Comparison of ENCODE assay signal across 23 cellular contexts in the genomic region with DNA sequence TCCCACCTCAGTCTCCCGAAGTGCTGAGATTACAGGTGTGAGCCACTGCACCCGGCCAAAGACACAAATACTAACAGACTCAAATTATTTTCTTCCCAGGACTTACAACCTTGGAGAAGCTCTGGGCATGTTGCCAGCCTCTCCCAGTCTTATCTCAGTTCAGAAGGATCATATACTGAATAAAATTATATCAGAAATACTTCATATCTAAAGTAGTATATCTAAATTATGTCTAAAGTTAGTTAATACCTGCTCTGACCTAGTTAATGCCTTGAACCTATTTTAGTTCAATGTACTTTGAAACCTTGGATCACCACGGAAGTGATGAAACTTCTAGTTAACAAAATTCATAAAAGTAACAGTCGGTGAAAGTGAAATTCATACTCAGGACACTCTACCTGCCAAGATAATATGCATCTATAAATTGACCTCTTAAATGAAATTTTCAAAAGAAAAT. TPM values are rescaled to one million over a fixed set of nuclear protein-coding genes. Genes with fewer than 3 reads are reported as not detected.
DNase-seq lines count a peak whose midpoint lies in the region; ATAC-seq and TF ChIP-seq lines count a peak whose summit lies in the region.
"Had no signal": no experiment of that assay in that cellular context is flagged by ENCODE, and none has a peak within 500 bp of the region (broad histone marks: within the 10 kb centered on the region; RNA-seq: fewer than 3 reads in every experiment).

No MANE protein-coding gene starts in this region.

- H3K27me3 ChIP-seq in testis: no peaks in the 10 kb centered on the region
- no peaks in the 10 kb centered on the region for H3K27me3 ChIP-seq in aorta (ENCODE audit: control insufficient read depth in 1 of 2, insufficient read depth in 2 of 2, low read length in 1 of 2)
- H3K27me3 ChIP-seq: BE2C had no signal

- H3K4me1 ChIP-seq in mucosa of descending colon (ENCODE audit: low read depth) (peaks cover 4% of the 10 kb centered on the region), testis (no peaks in the 10 kb centered on the region), aorta (ENCODE audit: control insufficient read depth in 1 of 2, insufficient read depth in 2 of 2, low read length in 2 of 2) (no peaks in the 10 kb centered on the region)
- H3K4me1 ChIP-seq: BE2C had no signal

- TF ChIP-seq POLR2A in testis (IDR thresholded peaks at IDR 0.05): no peak

- TF ChIP-seq CTCF in fibroblast of pulmonary artery (IDR thresholded peaks at IDR 0.05; ENCODE audit: low read length, missing control alignments) (no peak), mucosa of descending colon (IDR thresholded peaks at IDR 0.05) (no peak), testis (IDR thresholded peaks at IDR 0.05) (no peak)

- no peaks in the 10 kb centered on the region for H3K9me3 ChIP-seq in mucosa of descending colon
- no peaks in the 10 kb centered on the region for H3K9me3 ChIP-seq in testis
- H3K9me3 ChIP-seq in aorta (ENCODE audit: control insufficient read depth, low read length): no peaks in the 10 kb centered on the region
- H3K9me3 ChIP-seq: BE2C had no signal

- intact Hi-C loops in mucosa of descending colon (cut with DNase I, micrococcal nuclease): no loop called here
- intact Hi-C loops in testis (cut with DNase I; ENCODE audit: low total_unique reads): no loop called here
- intact Hi-C loops in aorta (cut with DNase I): no loop called here

- WGBS in testis, 2 donors: 54 to 68% methylated on average over 4 of the region's 4 CpGs
- 75 to 84% methylated on average over 4 of the region's 4 CpGs for WGBS in aorta, 2 donors

- DNase-seq in amniotic epithelial cell (ENCODE audit: low read depth) (peak; percentile 44), fibroblast of pulmonary artery (ENCODE audit: low read depth) (peak; percentile 9), mucosa of descending colon (peak; percentile 57 to 94 (median 70)), testis (peak; percentile 68), NCI-H524 treated with DMSO at 0.1 percent for 48 hours (lab: John Stamatoyannopoulos, UW) (no peak), aorta (no peak), AG08395 (ENCODE audit: low spot score) (no peak)
- DNase-seq in stimulated activated naive CD4-positive, alpha-beta T cell (lab: John Stamatoyannopoulos, UW): no peak
- DNase-seq: BE2C; CD8-positive, alpha-beta memory T cell; DMS153; DND-41; H9; Kasumi-1; MV-4-11; NCI-H1105; NCI-H1436 treated with DMSO at 0.1 percent for 48 hours; NCI-H187 treated with DMSO at 0.1 percent for 48 hours; NCI-H2171 treated with DMSO at 0.1 percent for 48 hours; NCI-H524; NCI-H774 had no signal

- no peaks in the 10 kb centered on the region for H3K36me3 ChIP-seq in mucosa of descending colon (ENCODE audit: low read depth)
- H3K36me3 ChIP-seq in testis (ENCODE audit: low read depth, missing control alignments): no peaks in the 10 kb centered on the region
- H3K36me3 ChIP-seq in aorta (ENCODE audit: control insufficient read depth in 1 of 2, insufficient read depth in 2 of 2, low read length in 1 of 2): no peaks in the 10 kb centered on the region
- H3K36me3 ChIP-seq: BE2C had no signal

- no peak overlapping the region for H3K4me3 ChIP-seq in fibroblast of pulmonary artery (replicated peaks; ENCODE audit: low read depth, low read length)
- no peak overlapping the region for H3K4me3 ChIP-seq in mucosa of descending colon
- no peak overlapping the region for H3K4me3 ChIP-seq in testis
- H3K4me3 ChIP-seq in aorta (ENCODE audit: low read length in 2 of 2): no peak overlapping the region
- H3K4me3 ChIP-seq: GM23338, K562 had no signal

- ATAC-seq in mucosa of descending colon (peak; percentile 64), aorta (ENCODE audit: low FRiP score) (no peak)
- ATAC-seq: GM23338, K562 had no signal

- H3K27ac ChIP-seq in testis: no peak overlapping the region
- no peak overlapping the region for H3K27ac ChIP-seq in aorta (ENCODE audit: low read depth in 1 of 2, low read length in 2 of 2)

RNA-seq across cellular contexts. Expression of gene CYBRD1, which starts 34.4 kb away (rescaled TPM):
- total RNA-seq in mucosa of descending colon (100 to 1,000 TPM in 1 of 3 donors, 10 to 100 TPM in 2; 24.7 to 103 (median 36.5) TPM), testis (10 to 100 TPM; 53.1 to 53.5 TPM), aorta (100 to 1,000 TPM; 200 to 396 TPM)
- polyA plus RNA-seq in testis (ENCODE audit: insufficient read depth, low read depth, low replicate concordance) (60.1 TPM), aorta (100 to 1,000 TPM; 124 to 193 TPM)

RNA-seq across cellular contexts. Expression of gene DCAF17, which starts 53.8 kb away (rescaled TPM):
- total RNA-seq in mucosa of descending colon (10 to 100 TPM; 12.0 to 21.5 (median 14.2) TPM), testis (10 to 100 TPM; 24.4 to 29.2 TPM), aorta (10 to 100 TPM; 17.5 to 20.3 TPM)
- polyA plus RNA-seq in testis (ENCODE audit: insufficient read depth, low read depth, low replicate concordance) (15.7 TPM), aorta (1 to 10 TPM; 5.4 to 7.7 TPM)

RNA-seq across cellular contexts. Expression of gene METTL8, which starts 54.0 kb away (rescaled TPM):
- total RNA-seq in mucosa of descending colon: 10 to 100 TPM; 15.9 to 44.9 (median 20.7) TPM
- total RNA-seq in testis: 10 to 100 TPM; 24.3 to 34.3 TPM
- polyA plus RNA-seq in testis (ENCODE audit: insufficient read depth, low read depth, low replicate concordance): 21.7 TPM
- 10 to 100 TPM; 18.4 to 26.2 TPM for total RNA-seq in aorta
- 1 to 10 TPM; 7.7 to 8.3 TPM for polyA plus RNA-seq in aorta

Comparison
In these comparisons a context has a peak if more than half of its experiments do, and no peak if none do; other contexts are left out.
1. DNase-seq: peak in amniotic epithelial cell (single experiment), fibroblast of pulmonary artery (single experiment), mucosa of descending colon (3 of 3) and testis (single experiment); none in NCI-H524 treated with DMSO at 0.1 percent for 48 hours (single experiment), aorta (0 of 2), stimulated activated naive CD4-positive, alpha-beta T cell (0 of 6) and AG08395 (single experiment).